Comparison of ENCODE assay signal across 8 cellular contexts in genomic region chr4:77157859-77158486, GRCh38. TPM values are rescaled to one million over a fixed set of nuclear protein-coding genes. Genes with fewer than 3 reads are reported as not detected.
A peak's percentile ranks its signal among the peaks of the same experiment; 100 is the strongest.
DNase-seq lines count a peak whose midpoint lies in the region; ATAC-seq and TF ChIP-seq lines count a peak whose summit lies in the region.

No MANE protein-coding gene starts in this region.

- H3K27me3 ChIP-seq in DND-41 (ENCODE audit: insufficient read depth, low read length, poor library complexity) (no peaks in the 10 kb centered on the region), foreskin keratinocyte (no peaks in the 10 kb centered on the region), neuron (ENCODE audit: insufficient read depth, low read length) (no peaks in the 10 kb centered on the region), stomach (no peaks in the 10 kb centered on the region)

- H3K4me1 ChIP-seq in DND-41 (ENCODE audit: insufficient read depth, low read length): peaks cover 44% of the 10 kb centered on the region
- peaks cover 17% of the 10 kb centered on the region for H3K4me1 ChIP-seq in foreskin keratinocyte
- H3K4me1 ChIP-seq in neuron (ENCODE audit: insufficient read depth, low read length): peaks cover 48% of the 10 kb centered on the region
- H3K4me1 ChIP-seq in stomach: peaks cover 7 to 50% (median 28%) of the 10 kb centered on the region in 4 donors

- WGBS in stomach, 5 donors: 0 to 1% (median 0%) methylated on average over 15 to 53 of the region's 53 CpGs

- peak; percentile 16 for TF ChIP-seq CTCF in DND-41 (IDR thresholded peaks at IDR 0.05; ENCODE audit: borderline replicate concordance, extremely low read depth, low read length, poor library complexity, severe bottlenecking)
- TF ChIP-seq CTCF in LNCaP clone FGC (IDR thresholded peaks at IDR 0.05; ENCODE audit: control insufficient read depth, extremely low read depth, insufficient read depth): no peak
- TF ChIP-seq CTCF in foreskin keratinocyte (conservative IDR thresholded peaks at IDR 0.05): peak; percentile 24
- peak in 1 of 7 experiments; percentile 10 for TF ChIP-seq CTCF in stomach (IDR thresholded peaks at IDR 0.05)

- peak overlapping the region; percentile 87 for H3K4me2 ChIP-seq in DND-41 (ENCODE audit: insufficient read depth, low read length)

- ATAC-seq in DND-41 (ENCODE audit: insufficient read depth, low read depth) (peak; percentile 67), foreskin keratinocyte (peak; percentile 58)

- H3K79me2 ChIP-seq in DND-41 (ENCODE audit: insufficient read depth, low read length): peaks cover 40% of the 10 kb centered on the region

- intact Hi-C loops in stomach (cut with DNase I; ENCODE audit: low total_unique reads): loop anchor here (10.0 kb wide), 1 partner anchor 63 kb away; no protein-coding TSS in a partner anchor

- DNase-seq in DND-41: peak; percentile 92
- DNase-seq in H4 (ENCODE audit: low spot score): peak; percentile 76
- no peak for DNase-seq in LNCaP clone FGC (ENCODE audit: low read depth)
- peak; percentile 80 to 85 for DNase-seq in SHP77 (lab: John Stamatoyannopoulos, UW)
- DNase-seq in activated gamma-delta T cell treated with anti-CD3 and anti-CD28 coated beads, Interleukin-2, amount 50 U/mL, for 16 hours (ENCODE audit: low read depth): peak; percentile 52
- DNase-seq in foreskin keratinocyte: peak; percentile 56 to 76
- peak; percentile 85 for DNase-seq in stomach

- peak overlapping the region; percentile 100 for H3K27ac ChIP-seq in DND-41 (ENCODE audit: low read length)
- H3K27ac ChIP-seq in foreskin keratinocyte: peak overlapping the region; percentile 96
- peak overlapping the region; percentile 88 to 98 (median 95) for H3K27ac ChIP-seq in stomach

- TF ChIP-seq EP300 in stomach (IDR thresholded peaks at IDR 0.05): no peak

- H2AFZ ChIP-seq in DND-41 (ENCODE audit: low read depth, low read length) (peak overlapping the region; percentile 94), neuron (ENCODE audit: low read depth, low read length) (no peak overlapping the region)

- H3K9me3 ChIP-seq in DND-41 (ENCODE audit: insufficient read depth, low read length, severe bottlenecking) (no peaks in the 10 kb centered on the region), neuron (ENCODE audit: low read length) (no peaks in the 10 kb centered on the region), stomach (no peaks in the 10 kb centered on the region)

- H3K36me3 ChIP-seq in DND-41 (ENCODE audit: insufficient read depth, low read length): peaks cover 54% of the 10 kb centered on the region
- H3K36me3 ChIP-seq in neuron (ENCODE audit: insufficient read depth, low read length): peaks cover 47% of the 10 kb centered on the region
- peaks cover 6 to 40% (median 36%) of the 10 kb centered on the region in 4 donors for H3K36me3 ChIP-seq in stomach

- H3K4me3 ChIP-seq in DND-41 (ENCODE audit: low read depth in 1 of 2, low read length in 2 of 2): peak overlapping the region; percentile 84 to 99
- H3K4me3 ChIP-seq in LNCaP clone FGC (ENCODE audit: low read depth, low read length): peak overlapping the region; percentile 90
- H3K4me3 ChIP-seq in neuron (ENCODE audit: low read length): peak overlapping the region; percentile 100
- H3K4me3 ChIP-seq in stomach: peak overlapping the region; percentile 80 to 97 (median 94)

- peak overlapping the region; percentile 99 for H3K9ac ChIP-seq in DND-41 (ENCODE audit: low read depth, low read length)

- 0 out of 2 replicates have a peak, but pooled peaks cover 5% of the 10 kb centered on the region for H4K20me1 ChIP-seq in DND-41 (ENCODE audit: insufficient read depth, low read length)

- TF ChIP-seq POLR2A in stomach (IDR thresholded peaks at IDR 0.05): no peak

RNA-seq across cellular contexts. Expression of gene CCNG2, which starts 1.0 kb away (rescaled TPM):
- total RNA-seq in H4 (2014; rRNA removed; shearing (Covaris generic)): 21.3 and 23.0 TPM in 2 replicates
- total RNA-seq in foreskin keratinocyte: 26.9 and 34.0 TPM in 2 replicates
- 8.5 and 13.9 TPM in 2 replicates for polyA plus RNA-seq in foreskin keratinocyte
- 10 to 100 TPM in 4 of 5 donors, 1 to 10 TPM in 1; 1.2 to 62.8 (median 27.7) TPM for total RNA-seq in stomach
- polyA plus RNA-seq in stomach: 10 to 100 TPM; 12.0 to 14.1 (median 12.7) TPM
